ENCODE assay signal across 1 cellular context in the genomic region with DNA sequence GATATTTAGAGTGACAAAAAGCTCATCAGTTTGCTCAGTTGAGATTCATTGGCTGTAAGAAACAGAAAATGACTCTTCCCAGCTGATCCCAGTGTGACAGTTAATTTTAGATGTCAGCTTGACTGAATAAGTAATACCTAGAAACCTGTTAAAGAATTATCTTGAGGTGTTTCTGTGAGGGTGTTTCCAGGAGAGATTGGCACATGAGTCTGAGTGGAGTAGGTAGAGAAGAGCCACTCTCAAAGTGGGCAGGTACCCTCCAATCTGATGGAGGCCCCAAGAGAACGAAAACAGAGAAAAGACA.
TF ChIP-seq lines count a peak whose summit lies in the region.

No MANE protein-coding gene starts in this region.

TF ChIP-seq in IMR-90, 13 proteins besides CTCF, POLR2A, EP300 and RAD21 (continued from another document):
- TF ChIP-seq CEBPB (IDR thresholded peaks at IDR 0.05; ENCODE audit: low read depth, low read length) (no peak), RCOR1 (IDR thresholded peaks at IDR 0.05; ENCODE audit: insufficient replicate concordance, low read length) (no peak), RFX5 (IDR thresholded peaks at IDR 0.05; ENCODE audit: low read depth, low read length) (no peak)
